ENCODE assay signal across 25 cellular contexts in genomic region chr2:205474746-205475145, GRCh38.
DNase-seq lines count a peak whose midpoint lies in the region; ATAC-seq and TF ChIP-seq lines count a peak whose summit lies in the region.
"Had no signal": no experiment of that assay in that cellular context is flagged by ENCODE, and none has a peak within 500 bp of the region (broad histone marks: within the 10 kb centered on the region; RNA-seq: fewer than 3 reads in every experiment).

No MANE protein-coding gene starts in this region.

- no peak overlapping the region for H3K27ac Mint-ChIP-seq in stimulated activated memory B cell treated with anti-CD40 and anti-IgM and Interleukin-4, amounts not matched to agents 10 μg/mL and 1 μg/mL and 100 μg/mL, for 72 hours
- H3K27ac Mint-ChIP-seq: activated naive CD4-positive, alpha-beta T cell treated with anti-CD3 and anti-CD28 coated beads, Interleukin-2, amount 10 ng/mL, durations not matched to agents 7 days and 5 days; CD4-positive, alpha-beta T cell; naive B cell; progenitor cell of endocrine pancreas; stimulated activated naive CD8-positive, alpha-beta T cell treated with anti-CD3 and anti-CD28 coated beads, Interleukin-15, Interleukin-2, amounts not matched to agents 100 ng/mL and 50 ng/mL, for 24 hours; T-cell; WTC11 had no signal

- no peak for TF ChIP-seq CTCF in choroid plexus epithelial cell (conservative IDR thresholded peaks at IDR 0.05; ENCODE audit: low read depth, low read length)
- no peak for TF ChIP-seq CTCF in omental fat pad (IDR thresholded peaks at IDR 0.05)

- H3K27me3 Mint-ChIP-seq in stimulated activated memory B cell treated with anti-CD40 and anti-IgM and Interleukin-4, amounts not matched to agents 10 μg/mL and 1 μg/mL and 100 μg/mL, for 72 hours, result no peaks in the 10 kb centered on the region
- H3K27me3 Mint-ChIP-seq: CD4-positive, alpha-beta T cell; progenitor cell of endocrine pancreas; stimulated activated naive CD8-positive, alpha-beta T cell treated with anti-CD3 and anti-CD28 coated beads, Interleukin-15, Interleukin-2, amounts not matched to agents 100 ng/mL and 50 ng/mL, for 24 hours had no signal

- no peaks in the 10 kb centered on the region for H3K27me3 ChIP-seq in Karpas-422 (ENCODE audit: low read length)
- H3K27me3 ChIP-seq: gastrocnemius medialis, spleen, upper lobe of right lung had no signal

- no peak overlapping the region for H3K4me3 Mint-ChIP-seq in stimulated activated memory B cell treated with anti-CD40 and anti-IgM and Interleukin-4, amounts not matched to agents 10 μg/mL and 1 μg/mL and 100 μg/mL, for 72 hours
- H3K4me3 Mint-ChIP-seq: activated naive CD4-positive, alpha-beta T cell treated with anti-CD3 and anti-CD28 coated beads, Interleukin-2, amount 10 ng/mL, durations not matched to agents 7 days and 5 days; CD4-positive, alpha-beta T cell; naive B cell; stimulated activated naive CD8-positive, alpha-beta T cell treated with anti-CD3 and anti-CD28 coated beads, Interleukin-15, Interleukin-2, amounts not matched to agents 100 ng/mL and 50 ng/mL, for 24 hours; T-cell; WTC11 had no signal

- no peaks in the 10 kb centered on the region for H3K4me1 Mint-ChIP-seq in stimulated activated memory B cell treated with anti-CD40 and anti-IgM and Interleukin-4, amounts not matched to agents 10 μg/mL and 1 μg/mL and 100 μg/mL, for 72 hours
- H3K4me1 Mint-ChIP-seq: activated naive CD4-positive, alpha-beta T cell treated with anti-CD3 and anti-CD28 coated beads, Interleukin-2, amount 10 ng/mL, durations not matched to agents 7 days and 5 days; naive B cell; T-cell had no signal

- no peaks in the 10 kb centered on the region for H3K79me2 ChIP-seq in Karpas-422 (ENCODE audit: low read length)

- no peaks in the 10 kb centered on the region for H4K20me1 ChIP-seq in Karpas-422 (ENCODE audit: insufficient read depth, low read depth, low read length)

- no peaks in the 10 kb centered on the region for H3K36me3 Mint-ChIP-seq in stimulated activated memory B cell treated with anti-CD40 and anti-IgM and Interleukin-4, amounts not matched to agents 10 μg/mL and 1 μg/mL and 100 μg/mL, for 72 hours
- H3K36me3 Mint-ChIP-seq: activated naive CD4-positive, alpha-beta T cell treated with anti-CD3 and anti-CD28 coated beads, Interleukin-2, amount 10 ng/mL, durations not matched to agents 7 days and 5 days; naive B cell; T-cell; WTC11 had no signal

- H3K9me3 Mint-ChIP-seq in stimulated activated memory B cell treated with anti-CD40 and anti-IgM and Interleukin-4, amounts not matched to agents 10 μg/mL and 1 μg/mL and 100 μg/mL, for 72 hours, result no peaks in the 10 kb centered on the region
- H3K9me3 Mint-ChIP-seq: activated naive CD4-positive, alpha-beta T cell treated with anti-CD3 and anti-CD28 coated beads, Interleukin-2, amount 10 ng/mL, durations not matched to agents 7 days and 5 days; CD4-positive, alpha-beta T cell; stimulated activated naive CD8-positive, alpha-beta T cell treated with anti-CD3 and anti-CD28 coated beads, Interleukin-15, Interleukin-2, amounts not matched to agents 100 ng/mL and 50 ng/mL, for 24 hours; T-cell had no signal

- H3K36me3 ChIP-seq in Karpas-422 (ENCODE audit: insufficient read depth, low read length), result no peaks in the 10 kb centered on the region
- H3K36me3 ChIP-seq: gastrocnemius medialis, spleen, upper lobe of right lung had no signal

- H3K9me2 ChIP-seq in Karpas-422 (replicated peaks; ENCODE audit: insufficient read depth, low read length), result no peaks in the 10 kb centered on the region

- ATAC-seq in omental fat pad (ENCODE audit: low FRiP score), result peak; percentile 60
- no peak for ATAC-seq in stimulated activated memory B cell treated with anti-CD40 and anti-IgM and Interleukin-4, amounts not matched to agents 10 μg/mL and 1 μg/mL and 100 μg/mL, for 72 hours
- ATAC-seq: gastrocnemius medialis, left ventricle myocardium superior, T-cell, upper lobe of right lung, WTC11 had no signal

- H3K27ac ChIP-seq in Karpas-422 (ENCODE audit: low read length), result no peak overlapping the region
- H3K27ac ChIP-seq: 22Rv1, gastrocnemius medialis, HL-60, spleen, upper lobe of right lung had no signal

- H3K4me1 ChIP-seq in Karpas-422 (ENCODE audit: low read length), result peaks cover 9% of the 10 kb centered on the region; the same call in 1 of the 2 replicates
- H3K4me1 ChIP-seq: gastrocnemius medialis, spleen, upper lobe of right lung had no signal

- H3K9me3 ChIP-seq in Karpas-422 (ENCODE audit: low read length), result no peaks in the 10 kb centered on the region
- H3K9me3 ChIP-seq: gastrocnemius medialis, spleen, upper lobe of right lung had no signal

- H3K4me3 ChIP-seq in Karpas-422 (ENCODE audit: low read length), result no peak overlapping the region
- no peak overlapping the region for H3K4me3 ChIP-seq in choroid plexus epithelial cell (ENCODE audit: low read depth, low read length)
- H3K4me3 ChIP-seq: gastrocnemius medialis, spleen, upper lobe of right lung had no signal

- no peak overlapping the region for H3K4me2 ChIP-seq in Karpas-422 (ENCODE audit: low read depth, low read length, poor library complexity, severe bottlenecking)

- H2AFZ ChIP-seq in Karpas-422 (ENCODE audit: low read length), result peak overlapping the region; percentile 28; the same call in 1 of the 2 replicates

- peak; percentile 78 for DNase-seq in NCI-H2227 treated with DMSO at 0.1 percent for 48 hours (lab: John Stamatoyannopoulos, UW)
- DNase-seq in NCI-H2227 (lab: John Stamatoyannopoulos, UW; ENCODE audit: unreplicated experiment), result no peak
- no peak for DNase-seq in Karpas-422
- DNase-seq in choroid plexus epithelial cell (ENCODE audit: low read depth), result peak; percentile 38
- no peak for DNase-seq in omental fat pad (ENCODE audit: low spot score)
- no peak for DNase-seq in NK-92 (lab: John Stamatoyannopoulos, UW; ENCODE audit: unreplicated experiment)
- DNase-seq in NCI-H2081 (lab: John Stamatoyannopoulos, UW), result no peak
- DNase-seq: activated naive CD4-positive, alpha-beta T cell treated with anti-CD3 and anti-CD28 coated beads, Interleukin-2, amount 10 ng/mL, durations not matched to agents 7 days and 5 days; CD4-positive, alpha-beta T cell; DMS79 treated with DMSO at 0.1 percent for 48 hours; gastrocnemius medialis; KBM-7; left ventricle myocardium superior; naive B cell; NCI-H1105; NCI-H2171 treated with DMSO at 0.1 percent for 48 hours; spleen; T-cell; upper lobe of right lung had no signal

- H3K9ac ChIP-seq in Karpas-422 (ENCODE audit: low read length), result no peak overlapping the region

Comparison
In these comparisons a context has a peak if more than half of its experiments do, and no peak if none do; other contexts are left out.
1. DNase-seq: peak in NCI-H2227 treated with DMSO at 0.1 percent for 48 hours (single experiment) and choroid plexus epithelial cell (single experiment); none in NCI-H2227 (single experiment), Karpas-422 (single experiment), omental fat pad (single experiment), NK-92 (single experiment) and NCI-H2081 (0 of 2).